8 cellular contexts compared by ENCODE assay signal in the genomic region with DNA sequence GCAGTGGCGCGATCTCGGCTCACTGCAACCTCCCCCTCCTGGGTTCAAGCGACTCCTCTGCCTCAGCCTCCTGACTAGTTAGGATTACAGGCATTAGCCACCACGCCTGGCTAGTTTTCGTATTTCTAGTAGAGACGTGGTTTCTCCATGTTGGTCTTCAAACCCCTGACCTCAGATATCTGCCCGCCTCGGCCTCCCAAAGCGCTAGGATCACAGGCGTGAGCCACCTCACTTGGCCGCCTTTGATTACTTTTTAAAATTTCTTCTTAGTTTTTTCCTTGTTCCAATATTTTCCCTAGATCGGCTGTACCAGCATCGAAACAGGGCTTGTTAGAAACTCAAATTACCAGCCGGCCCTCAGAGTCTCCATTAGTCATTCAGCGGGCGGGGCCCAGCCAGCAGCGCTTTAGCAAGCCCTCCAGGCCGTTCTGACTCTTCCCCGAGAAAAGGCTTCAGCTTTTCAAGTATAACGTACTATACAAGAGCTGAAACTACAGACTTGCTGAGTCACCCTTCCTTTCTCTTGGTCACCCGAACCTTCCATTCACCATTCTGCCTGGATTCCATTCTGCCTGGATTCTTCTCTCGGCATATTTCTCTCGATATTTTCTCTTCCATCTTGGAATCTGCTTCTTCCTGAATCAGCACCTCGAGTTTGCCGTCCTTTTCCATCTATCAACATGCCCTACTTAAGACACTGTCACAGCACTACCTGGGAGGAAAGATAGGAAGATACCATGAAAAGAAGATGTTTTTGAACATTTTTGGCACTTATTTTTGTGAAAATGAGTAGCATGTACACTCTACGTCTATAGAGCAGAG. TPM values are rescaled to one million over a fixed set of nuclear protein-coding genes. Genes with fewer than 3 reads are reported as not detected.
DNase-seq lines count a peak whose midpoint lies in the region; ATAC-seq and TF ChIP-seq lines count a peak whose summit lies in the region.

No MANE protein-coding gene starts in this region.

- H3K27me3 Mint-ChIP-seq in glutamatergic neuron (ENCODE audit: unreplicated experiment) = no peaks in the 10 kb centered on the region
- H3K27me3 Mint-ChIP-seq in effector memory CD8-positive, alpha-beta T cell = peaks cover 7 to 31% of the 10 kb centered on the region in 2 donors

- ATAC-seq in effector memory CD8-positive, alpha-beta T cell (replicated peaks) = no peak

- peak overlapping the region; percentile 99 for H2AFZ ChIP-seq in ACC112 (ENCODE audit: low read length, unreplicated experiment)

- no peaks in the 10 kb centered on the region for H3K9me3 Mint-ChIP-seq in glutamatergic neuron (ENCODE audit: unreplicated experiment)
- H3K9me3 Mint-ChIP-seq in effector memory CD8-positive, alpha-beta T cell = no peaks in the 10 kb centered on the region

- in situ Hi-C loops in HAP-1 (cut with MboI; ENCODE audit: low sequenced_read_pairs) = no loop called here

- H3K36me3 ChIP-seq in ACC112 (ENCODE audit: insufficient read depth, low read length) (no peaks in the 10 kb centered on the region), HAP-1 (replicated peaks) (no peaks in the 10 kb centered on the region)

- H3K27me3 ChIP-seq in ACC112 (ENCODE audit: insufficient read depth, low read length) (no peaks in the 10 kb centered on the region), HAP-1 (ENCODE audit: low read depth) (no peaks in the 10 kb centered on the region)

- no peak for TF ChIP-seq CTCF in glutamatergic neuron (IDR thresholded peaks at IDR 0.05; ENCODE audit: partially characterized antibody, unreplicated experiment)

- intact Hi-C loops in head of caudate nucleus (cut with DNase I) = loop anchor here (10.0 kb wide), 1 partner anchor 50 kb away; no protein-coding TSS in a partner anchor

- peaks cover under 1% of the 10 kb centered on the region for H3K79me2 ChIP-seq in ACC112 (ENCODE audit: control insufficient read depth, insufficient read depth, low read length, unreplicated experiment)

- H3K4me3 Mint-ChIP-seq in glutamatergic neuron (ENCODE audit: unreplicated experiment) = no peak overlapping the region
- H3K4me3 Mint-ChIP-seq in effector memory CD8-positive, alpha-beta T cell = no peak overlapping the region

- H3K4me1 ChIP-seq in ACC112 (ENCODE audit: control insufficient read depth, insufficient read depth, low read length, unreplicated experiment) (peaks cover 14% of the 10 kb centered on the region), HAP-1 (peaks cover 10% of the 10 kb centered on the region)

- peaks cover 9% of the 10 kb centered on the region for H3K4me1 Mint-ChIP-seq in glutamatergic neuron (ENCODE audit: low read depth, unreplicated experiment)
- H3K4me1 Mint-ChIP-seq in effector memory CD8-positive, alpha-beta T cell (ENCODE audit: low read depth in 2 of 2) = peaks cover 0 to 2% of the 10 kb centered on the region in 2 donors

- DNase-seq in HAP-1 (ENCODE audit: low spot score in 2 of 2) = peak; percentile 37 to 65
- peak; percentile 19 for DNase-seq in SKM-1 (lab: John Stamatoyannopoulos, UW; ENCODE audit: unreplicated experiment)
- DNase-seq in glutamatergic neuron = peak; percentile 43
- DNase-seq in effector memory CD8-positive, alpha-beta T cell = no peak
- DNase-seq in NCI-H1930 (lab: John Stamatoyannopoulos, UW) = no peak
- no peak for DNase-seq in T-helper 9 cell
- no peak for DNase-seq in head of caudate nucleus

- H3K9me3 ChIP-seq in HAP-1 = no peaks in the 10 kb centered on the region

- H3K36me3 Mint-ChIP-seq in glutamatergic neuron (ENCODE audit: unreplicated experiment) = no peaks in the 10 kb centered on the region
- no peaks in the 10 kb centered on the region for H3K36me3 Mint-ChIP-seq in effector memory CD8-positive, alpha-beta T cell (ENCODE audit: insufficient read depth)

- H3K4me3 ChIP-seq in ACC112 (ENCODE audit: low read depth, low read length) (peak overlapping the region; percentile 51), HAP-1 (no peak overlapping the region)

- H3K27ac Mint-ChIP-seq in glutamatergic neuron (ENCODE audit: unreplicated experiment) = peak overlapping the region; percentile 19
- no peak overlapping the region for H3K27ac Mint-ChIP-seq in effector memory CD8-positive, alpha-beta T cell

- H3K27ac ChIP-seq in ACC112 (ENCODE audit: low read depth, low read length) = peak overlapping the region; percentile 94

RNA-seq across cellular contexts. Expression of a gene that starts 6.7 kb away (rescaled TPM):
- total RNA-seq in glutamatergic neuron (ENCODE audit: unreplicated experiment) = 356 TPM

Comparison
In these comparisons a context has a peak if more than half of its experiments do, and no peak if none do; other contexts are left out.
1. DNase-seq: peak in HAP-1 (2 of 2), SKM-1 (single experiment) and glutamatergic neuron (single experiment); none in effector memory CD8-positive, alpha-beta T cell (0 of 3), NCI-H1930 (0 of 2), T-helper 9 cell (single experiment) and head of caudate nucleus (0 of 42).